20 cellular contexts compared by ENCODE assay signal in genomic region chr2:27823135-27823534, GRCh38. TPM values are rescaled to one million over a fixed set of nuclear protein-coding genes. Genes with fewer than 3 reads are reported as not detected.
DNase-seq lines count a peak whose midpoint lies in the region; ATAC-seq and TF ChIP-seq lines count a peak whose summit lies in the region.
"Had no signal": no experiment of that assay in that cellular context is flagged by ENCODE, and none has a peak within 500 bp of the region (broad histone marks: within the 10 kb centered on the region; RNA-seq: fewer than 3 reads in every experiment).

No MANE protein-coding gene starts in this region.

- no peak overlapping the region for H3K14ac ChIP-seq in trophoblast cell (ENCODE audit: low read length)

- H3K4me3 ChIP-seq in gastroesophageal sphincter (peak overlapping the region; percentile 38), tibial artery (peak overlapping the region; percentile 27 to 43), trophoblast cell (ENCODE audit: low read depth, low read length) (no peak overlapping the region)
- H3K4me3 ChIP-seq: HAP-1, MG63, SJSA1 had no signal

- intact Hi-C loops in tibial artery (cut with DNase I; ENCODE audit: low total_unique reads) = loop anchor here (10.0 kb wide), 1 partner anchor 62 kb away; no protein-coding TSS in a partner anchor

- H2AK5ac ChIP-seq in trophoblast cell (ENCODE audit: low read length) = no peak overlapping the region

- peak; percentile 61 for ATAC-seq in gastroesophageal sphincter

- 22 to 35% methylated on average over 3 to 5 of the region's 5 CpGs for WGBS in gastroesophageal sphincter (ENCODE audit: low coverage in 1 of 2), 2 donors
- no CpG with 5 or more reads among the region's 5 CpGs for WGBS in trophoblast cell (ENCODE audit: extremely low coverage, insufficient coverage, insufficient read length)

- no peak overlapping the region for H2BK120ac ChIP-seq in trophoblast cell (ENCODE audit: insufficient read depth, low read length, poor library complexity)

- H3K27ac ChIP-seq in angular gyrus (ENCODE audit: low read depth, low read length) = peak overlapping the region; percentile 60
- H3K27ac ChIP-seq in gastroesophageal sphincter = peak overlapping the region; percentile 80 to 85 (median 83)
- peak overlapping the region; percentile 65 to 68 for H3K27ac ChIP-seq in tibial artery
- H3K27ac ChIP-seq in trophoblast cell (ENCODE audit: low read depth, low read length) = no peak overlapping the region
- H3K27ac ChIP-seq: SJSA1 had no signal

- H3K4me1 ChIP-seq in gastroesophageal sphincter = peaks cover 0 to 17% (median 0%) of the 10 kb centered on the region in 3 donors
- H3K4me1 ChIP-seq in tibial artery = peaks cover 0 to 18% (median 8%) of the 10 kb centered on the region in 4 donors
- H3K4me1 ChIP-seq in trophoblast cell (ENCODE audit: control insufficient read depth in 1 of 2, insufficient read depth in 2 of 2, low read length in 2 of 2) = no peaks in the 10 kb centered on the region
- H3K4me1 ChIP-seq: HAP-1, SJSA1 had no signal

- no peak overlapping the region for H2BK12ac ChIP-seq in trophoblast cell (ENCODE audit: low read length)

- peak; percentile 38 for DNase-seq in inferior parietal cortex (ENCODE audit: extremely low spot score)
- no peak for DNase-seq in tibial artery
- DNase-seq in foreskin melanocyte = no peak
- no peak for DNase-seq in activated CD8-positive, alpha-beta memory T cell treated with anti-CD3 and anti-CD28 coated beads for 24 hours
- no peak for DNase-seq in G401 (ENCODE audit: low spot score)
- no peak for DNase-seq in trophoblast cell
- DNase-seq: ACHN; CD4-positive, alpha-beta T cell; DMS79; Karpas-422; MG63; NCI-H1092 treated with DMSO at 0.1 percent for 48 hours; NCI-H1694; NCI-H2107; NCI-H69; OCI-M1 had no signal

- no peaks in the 10 kb centered on the region for H3K79me1 ChIP-seq in trophoblast cell (ENCODE audit: low read length)

- no peak overlapping the region for H2BK5ac ChIP-seq in trophoblast cell (ENCODE audit: low read depth, low read length, poor library complexity)

- H3K23ac ChIP-seq in trophoblast cell (ENCODE audit: low read length) = no peak overlapping the region

- no peaks in the 10 kb centered on the region for H3K36me3 ChIP-seq in gastroesophageal sphincter
- no peaks in the 10 kb centered on the region for H3K36me3 ChIP-seq in tibial artery
- H3K36me3 ChIP-seq in trophoblast cell (ENCODE audit: control insufficient read depth in 1 of 2, insufficient read depth in 2 of 2, low read length in 2 of 2) = no peaks in the 10 kb centered on the region
- H3K36me3 ChIP-seq: HAP-1, MG63, SJSA1 had no signal

- H3K27me3 ChIP-seq in gastroesophageal sphincter (no peaks in the 10 kb centered on the region), tibial artery (no peaks in the 10 kb centered on the region), trophoblast cell (ENCODE audit: insufficient read depth, low read length) (no peaks in the 10 kb centered on the region)
- H3K27me3 ChIP-seq: MG63, SJSA1 had no signal

- H3K9me3 ChIP-seq in gastroesophageal sphincter = no peaks in the 10 kb centered on the region
- peaks cover 0 to 4% (median 0%) of the 10 kb centered on the region in 3 donors for H3K9me3 ChIP-seq in tibial artery
- H3K9me3 ChIP-seq in trophoblast cell (ENCODE audit: insufficient read depth, low read depth, low read length) = peaks cover 2% of the 10 kb centered on the region
- H3K9me3 ChIP-seq: HAP-1, SJSA1 had no signal

- H3K4me2 ChIP-seq in trophoblast cell (ENCODE audit: low read length) = no peak overlapping the region

- TF ChIP-seq CTCF in gastroesophageal sphincter (IDR thresholded peaks at IDR 0.05) (no peak), tibial artery (IDR thresholded peaks at IDR 0.05) (no peak)

- no peak for TF ChIP-seq POLR2A in gastroesophageal sphincter (IDR thresholded peaks at IDR 0.05)

- in situ Hi-C loops in G401 (cut with HindIII; ENCODE audit: low sequenced_read_pairs) = no loop called here

- H4K91ac ChIP-seq in trophoblast cell (ENCODE audit: low read depth, low read length) = no peak overlapping the region

- H2AFZ ChIP-seq in trophoblast cell (ENCODE audit: insufficient read depth, low read length, poor library complexity) = no peak overlapping the region

- no peak overlapping the region for H3K9ac ChIP-seq in trophoblast cell (ENCODE audit: low read length)

- no peak for TF ChIP-seq EP300 in gastroesophageal sphincter (IDR thresholded peaks at IDR 0.05)

- H3K18ac ChIP-seq in trophoblast cell (ENCODE audit: low read length) = no peak overlapping the region

- no peaks in the 10 kb centered on the region for H3K79me2 ChIP-seq in trophoblast cell (ENCODE audit: control insufficient read depth, insufficient read depth, low read length, poor library complexity)

- no peak overlapping the region for H4K12ac ChIP-seq in trophoblast cell (ENCODE audit: low read depth, low read length)

- H3K4ac ChIP-seq in trophoblast cell (ENCODE audit: low read depth, low read length) = no peak overlapping the region

- H4K8ac ChIP-seq in trophoblast cell (ENCODE audit: low read depth, low read length) = no peak overlapping the region

RNA-seq across cellular contexts. Expression of gene MRPL33, which starts 51.6 kb away (rescaled TPM):
- total RNA-seq in gastroesophageal sphincter = 100 to 1,000 TPM; 216 to 448 (median 360) TPM
- 68.1 and 139 TPM in 2 replicates for total RNA-seq in G401 (2014; rRNA removed; shearing (Covaris generic))
- polyA plus RNA-seq in trophoblast cell (2013) = 276 and 290 TPM in 2 replicates
